In genomic region chr4:79073471-79073870, GRCh38 we compare ENCODE assay signal across 28 cellular contexts.
"Had no signal": no experiment of that assay in that cellular context is flagged by ENCODE, and none has a peak within 500 bp of the region (broad histone marks: within the 10 kb centered on the region; RNA-seq: fewer than 3 reads in every experiment).

No MANE protein-coding gene starts in this region.

- DNase-seq: colonic mucosa; cortex of kidney; dermis blood vessel endothelial cell; dorsolateral prefrontal cortex; effector CD4-positive, alpha-beta T cell; effector CD8-positive, alpha-beta T cell; effector memory CD4-positive, alpha-beta T cell; effector memory CD8-positive, alpha-beta T cell; endodermal cell; erythroblast; esophagus squamous epithelium; foreskin fibroblast; foreskin keratinocyte; foreskin melanocyte; gastrocnemius medialis; glutamatergic neuron; head of caudate nucleus; heart left ventricle; heart right ventricle had no signal

- H3K27me3 ChIP-seq: colonic mucosa, dorsolateral prefrontal cortex, esophagus muscularis mucosa, esophagus squamous epithelium, foreskin keratinocyte, gastrocnemius medialis, gastroesophageal sphincter, heart left ventricle, heart right ventricle had no signal

- ATAC-seq: effector memory CD8-positive, alpha-beta T cell; esophagus mucosa; foreskin keratinocyte; gastrocnemius medialis; gastroesophageal sphincter; heart left ventricle; heart right ventricle had no signal

- H3K9me3 ChIP-seq: colonic mucosa, gastroesophageal sphincter had no signal

- H3K4me1 ChIP-seq: colonic mucosa, esophagus squamous epithelium, foreskin keratinocyte, gastrocnemius medialis had no signal

- H3K4me3 ChIP-seq: colonic mucosa, coronary artery, dorsolateral prefrontal cortex, esophagus muscularis mucosa, esophagus squamous epithelium, gastrocnemius medialis, gastroesophageal sphincter, heart left ventricle, heart right ventricle had no signal

- H3K36me3 ChIP-seq: colonic mucosa, esophagus muscularis mucosa, esophagus squamous epithelium, gastrocnemius medialis, gastroesophageal sphincter, heart left ventricle, heart right ventricle had no signal

- FAIRE-seq: colon, endometrium, endothelial cell of umbilical vein, frontal cortex had no signal

- H3K27ac ChIP-seq: colonic mucosa, coronary artery, dorsolateral prefrontal cortex, epithelial cell of prostate, esophagus muscularis mucosa, esophagus squamous epithelium, foreskin keratinocyte, gastrocnemius medialis, gastroesophageal sphincter, heart left ventricle, heart right ventricle had no signal
